In the genomic region with DNA sequence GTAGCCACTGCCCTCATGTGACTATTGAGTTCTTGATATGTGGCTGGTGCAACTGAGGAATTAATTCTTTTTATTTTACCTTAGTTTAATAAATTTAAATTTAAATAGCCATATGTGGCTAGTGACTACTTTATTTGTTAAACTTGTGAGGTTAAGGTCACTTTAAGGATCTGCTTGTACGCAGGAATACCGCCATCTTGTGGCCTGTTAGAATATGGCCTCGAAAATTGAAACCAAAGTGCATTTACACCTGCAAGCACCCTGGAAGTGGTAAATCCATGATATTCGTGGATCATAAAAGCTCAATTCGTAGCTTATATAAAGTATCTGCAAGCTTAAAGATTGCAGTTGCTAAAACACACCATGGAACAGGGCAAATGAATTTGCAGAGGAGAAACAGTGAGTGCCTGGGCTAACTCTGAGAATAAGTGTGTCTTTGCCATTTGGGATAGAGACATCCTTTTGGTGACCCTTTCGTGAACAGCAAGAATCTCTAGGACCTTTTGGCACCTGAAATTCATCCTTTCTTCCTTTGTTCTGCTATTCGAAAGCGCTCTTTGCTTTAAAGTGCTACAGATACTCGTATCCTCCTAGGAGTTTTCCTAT, we compare ENCODE assay signal across 9 cellular contexts. TPM values are rescaled to one million over a fixed set of nuclear protein-coding genes. Genes with fewer than 3 reads are reported as not detected.
DNase-seq lines count a peak whose midpoint lies in the region; ATAC-seq and TF ChIP-seq lines count a peak whose summit lies in the region.
"Had no signal": no experiment of that assay in that cellular context is flagged by ENCODE, and none has a peak within 500 bp of the region (broad histone marks: within the 10 kb centered on the region; RNA-seq: fewer than 3 reads in every experiment).

No MANE protein-coding gene starts in this region.

- no peaks in the 10 kb centered on the region for H3K9me3 Mint-ChIP-seq in activated naive CD4-positive, alpha-beta T cell treated with anti-CD3 and anti-CD28 coated beads, Interleukin-2, amount 10 ng/mL, durations not matched to agents 7 days and 5 days

- H3K4me3 ChIP-seq in spleen = no peak overlapping the region

- peak; percentile 33 for DNase-seq in activated naive CD4-positive, alpha-beta T cell treated with anti-CD3 and anti-CD28 coated beads, Interleukin-2, amount 10 ng/mL, durations not matched to agents 7 days and 5 days
- DNase-seq in activated naive CD4-positive, alpha-beta T cell treated with Interleukin-2 at 50 U/mL for 16 hours = no peak
- DNase-seq in LHCN-M2 (ENCODE audit: low read depth) (peak; percentile 10), T1000 (lab: John Stamatoyannopoulos, UW) (peak; percentile 15), globus pallidus (ENCODE audit: low spot score) (peak; percentile 47), spleen (no peak)

- no peaks in the 10 kb centered on the region for H3K4me1 Mint-ChIP-seq in activated naive CD4-positive, alpha-beta T cell treated with anti-CD3 and anti-CD28 coated beads, Interleukin-2, amount 10 ng/mL, durations not matched to agents 7 days and 5 days

- no peaks in the 10 kb centered on the region for H3K36me3 Mint-ChIP-seq in activated naive CD4-positive, alpha-beta T cell treated with anti-CD3 and anti-CD28 coated beads, Interleukin-2, amount 10 ng/mL, durations not matched to agents 7 days and 5 days

- H3K4me3 Mint-ChIP-seq in activated naive CD4-positive, alpha-beta T cell treated with anti-CD3 and anti-CD28 coated beads, Interleukin-2, amount 10 ng/mL, durations not matched to agents 7 days and 5 days = no peak overlapping the region

- CTCF ChIA-PET in activated naive CD4-positive, alpha-beta T cell treated with anti-CD3 and anti-CD28 coated beads, Interleukin-2, amount 10 ng/mL, durations not matched to agents 7 days and 5 days (lab: Charles Lee) = no interaction called here

- intact Hi-C loops in spleen (cut with DNase I; ENCODE audit: low total_unique reads) = no loop called here

- no peak overlapping the region for H3K27ac ChIP-seq in spleen

- TF ChIP-seq CTCF in spleen (IDR thresholded peaks at IDR 0.05 in 8 of 11, conservative IDR thresholded peaks at IDR 0.05 in 3 of 11) = peak in 9 of 11 experiments; percentile 28 to 64 (median 56)

- H3K27ac Mint-ChIP-seq in activated naive CD4-positive, alpha-beta T cell treated with anti-CD3 and anti-CD28 coated beads, Interleukin-2, amount 10 ng/mL, durations not matched to agents 7 days and 5 days = no peak overlapping the region

- no peaks in the 10 kb centered on the region for H3K4me1 ChIP-seq in spleen

- TF ChIP-seq POLR2A in spleen (IDR thresholded peaks at IDR 0.05) = no peak

- no peaks in the 10 kb centered on the region for H3K27me3 Mint-ChIP-seq in activated naive CD4-positive, alpha-beta T cell treated with anti-CD3 and anti-CD28 coated beads, Interleukin-2, amount 10 ng/mL, durations not matched to agents 7 days and 5 days

- 30 to 34% (median 33%) methylated on average over 9 of the region's 9 CpGs for WGBS in spleen, 5 donors

- H3K27me3 ChIP-seq in spleen (replicated peaks in 1 of 7) = no peaks in the 10 kb centered on the region

- no peaks in the 10 kb centered on the region for H3K9me3 ChIP-seq in spleen

- ATAC-seq in GM21528 (IDR thresholded peaks at IDR 0.05; ENCODE audit: low FRiP score, unreplicated experiment) (peak; percentile 78), GM18873 (IDR thresholded peaks at IDR 0.05; ENCODE audit: low FRiP score, unreplicated experiment) (no peak)

- no peaks in the 10 kb centered on the region for H3K36me3 ChIP-seq in spleen

RNA-seq across cellular contexts. Expression of a gene that starts 59.9 kb away (rescaled TPM):
- total RNA-seq in LHCN-M2 (2014; rRNA removed) = not detected in 2 replicates
- polyA plus RNA-seq in LHCN-M2 (2012) = not detected
- 10 to 100 TPM in 1 of 7 donors, 1 to 10 TPM in 2, not detected in 4; 3.2 to 11.2 (median 6.0) TPM for total RNA-seq in spleen
- under 1 TPM in 1 of 3 donors, not detected in 2; 0.93 TPM for polyA plus RNA-seq in spleen
- total RNA-seq: mononuclear cell had no signal

Comparison
In these comparisons a context has a peak if more than half of its experiments do, and no peak if none do; other contexts are left out.
1. DNase-seq: peak in activated naive CD4-positive, alpha-beta T cell treated with anti-CD3 and anti-CD28 coated beads, Interleukin-2, amount 10 ng/mL, durations not matched to agents 7 days and 5 days (single experiment), LHCN-M2 (single experiment), T1000 (single experiment) and globus pallidus (single experiment); none in activated naive CD4-positive, alpha-beta T cell treated with Interleukin-2 at 50 U/mL for 16 hours (single experiment) and spleen (single experiment).